26 cellular contexts compared by ENCODE assay signal in genomic region chr16:52584354-52584840, GRCh38. TPM values are rescaled to one million over a fixed set of nuclear protein-coding genes. Genes with fewer than 3 reads are reported as not detected.
"Had no signal": no experiment of that assay in that cellular context is flagged by ENCODE, and none has a peak within 500 bp of the region (broad histone marks: within the 10 kb centered on the region; RNA-seq: fewer than 3 reads in every experiment).

No MANE protein-coding gene starts in this region.

- H3K27ac ChIP-seq: foreskin keratinocyte, hepatocyte, left ventricle myocardium inferior, lower lobe of right lung, right atrium auricular region, suprapubic skin, thyroid gland had no signal

- ATAC-seq: foreskin keratinocyte; left cardiac atrium; lower lobe of right lung; natural killer cell; stimulated activated naive CD8-positive, alpha-beta T cell treated with anti-CD3 and anti-CD28 coated beads, Interleukin-15, Interleukin-2, amounts not matched to agents 100 U/mL and 50 U/mL, for 24 hours had no signal

- H3K4me3 ChIP-seq: hepatocyte, left ventricle myocardium inferior, lower lobe of right lung, right atrium auricular region, suprapubic skin, thyroid gland had no signal

- H3K9me3 ChIP-seq: left ventricle myocardium inferior, lower lobe of right lung, right atrium auricular region, suprapubic skin, thyroid gland had no signal

- H3K4me1 Mint-ChIP-seq: memory B cell, mesothelial cell of epicardium, natural killer cell had no signal

- H3K27ac Mint-ChIP-seq: endodermal cell, memory B cell, mesothelial cell of epicardium, natural killer cell, type B pancreatic cell had no signal

- DNase-seq: effector CD4-positive, alpha-beta T cell; endodermal cell; erythroblast; foreskin keratinocyte; head of caudate nucleus; kidney; left cardiac atrium; left ventricle myocardium inferior; lower lobe of right lung; natural killer cell; posterior cingulate gyrus; small intestine; stimulated activated CD4-positive, alpha-beta T cell treated with anti-CD3 and anti-CD28 coated beads, Interleukin-12 subunit alpha, Interleukin-12 subunit beta, amount 100 ng/mL, for 4 hours; stimulated activated naive CD8-positive, alpha-beta T cell treated with anti-CD3 and anti-CD28 coated beads, Interleukin-15, Interleukin-2, amounts not matched to agents 100 U/mL and 50 U/mL, for 24 hours; thyroid gland had no signal

- H3K27me3 Mint-ChIP-seq: memory B cell had no signal

- H3K36me3 Mint-ChIP-seq: memory B cell, mesothelial cell of epicardium, natural killer cell, type B pancreatic cell had no signal

- H3K4me3 Mint-ChIP-seq: endodermal cell, memory B cell, mesothelial cell of epicardium, natural killer cell, neural crest cell, type B pancreatic cell had no signal

- H3K27me3 ChIP-seq: foreskin keratinocyte, hepatocyte, right atrium auricular region, suprapubic skin, thyroid gland had no signal

- H3K36me3 ChIP-seq: left ventricle myocardium inferior, lower lobe of right lung, right atrium auricular region, suprapubic skin, thyroid gland had no signal

- H3K9me3 Mint-ChIP-seq: endodermal cell, memory B cell, mesothelial cell of epicardium, type B pancreatic cell had no signal

RNA-seq across cellular contexts. Expression of gene TOX3, which starts 37.5 kb away (rescaled TPM):
- total RNA-seq: dermis microvascular lymphatic vessel endothelial cell, endothelial cell of umbilical vein, foreskin keratinocyte, left cardiac atrium, left ventricle myocardium inferior, myocyte, natural killer cell, pulmonary artery endothelial cell, right atrium auricular region, thyroid gland had no signal
